9 cellular contexts compared by ENCODE assay signal in the genomic region with DNA sequence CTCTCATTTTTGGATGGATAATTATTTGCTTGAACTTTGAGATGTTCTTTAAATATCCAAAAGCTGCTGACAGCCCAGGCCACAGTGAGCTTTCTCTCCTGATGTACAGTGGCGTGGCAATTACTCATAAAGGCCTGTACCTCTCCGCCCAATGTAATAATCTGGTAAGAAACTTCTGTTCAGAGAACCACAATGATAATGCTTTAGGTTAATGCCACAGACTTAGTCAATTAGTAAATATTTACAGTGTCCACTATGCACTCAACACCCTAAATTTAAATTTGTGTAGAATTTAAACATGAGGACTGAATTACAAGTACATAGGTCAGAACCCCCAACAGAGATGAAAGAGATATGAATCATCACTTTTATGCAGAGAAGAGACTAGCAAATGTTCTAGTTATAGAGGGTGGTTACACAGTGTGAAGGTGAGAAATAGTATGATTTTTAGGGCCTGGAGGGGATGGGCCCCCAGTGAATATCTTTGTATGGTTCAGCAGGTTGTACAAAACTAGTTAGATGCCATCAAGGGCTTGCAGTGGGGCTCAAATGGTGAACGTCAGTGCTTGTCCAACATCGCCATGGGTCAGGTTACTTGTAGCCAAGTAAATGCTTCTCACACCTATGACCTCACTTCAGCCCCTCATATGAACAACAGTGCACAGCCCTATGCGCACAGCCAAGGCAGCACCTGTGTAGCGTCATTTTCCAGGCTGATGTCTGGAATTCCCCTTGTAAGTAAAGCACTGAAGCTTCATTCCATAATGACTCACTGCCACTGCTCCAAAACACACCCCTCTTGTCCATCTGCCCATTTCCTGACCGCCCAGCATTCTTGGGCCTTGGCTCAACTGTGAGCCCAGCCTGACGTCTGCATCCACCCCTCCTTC. TPM values are rescaled to one million over a fixed set of nuclear protein-coding genes. Genes with fewer than 3 reads are reported as not detected.
DNase-seq lines count a peak whose midpoint lies in the region; ATAC-seq, FAIRE-seq and TF ChIP-seq lines count a peak whose summit lies in the region.
"Had no signal": no experiment of that assay in that cellular context is flagged by ENCODE, and none has a peak within 500 bp of the region (broad histone marks: within the 10 kb centered on the region; RNA-seq: fewer than 3 reads in every experiment).

No MANE protein-coding gene starts in this region.

- DNase-seq in NK-92 treated with Interleukin-12 subunit alpha and Interleukin-12 subunit beta, amount 100 ng/mL, for 24 hours (lab: John Stamatoyannopoulos, UW): peak; percentile 21
- DNase-seq in NK-92 (lab: John Stamatoyannopoulos, UW; ENCODE audit: unreplicated experiment) (no peak), breast epithelium (ENCODE audit: low spot score in 2 of 2) (peak; percentile 67 to 92), HepG2 (ENCODE audit: low spot score) (peak; percentile 45), type B pancreatic cell (ENCODE audit: extremely low spot score, unreplicated experiment) (no peak), germinal center (ENCODE audit: low spot score) (no peak), NCI-H524 (lab: John Stamatoyannopoulos, UW) (no peak)
- no peak for DNase-seq in stimulated activated CD4-positive, alpha-beta T cell treated with anti-CD3 and anti-CD28 coated beads, Interleukin-2, amount 100 ng/mL, for 48 hours

- H3K36me3 Mint-ChIP-seq in type B pancreatic cell: peaks cover 9% of the 10 kb centered on the region

- TF ChIP-seq CTCF in breast epithelium (IDR thresholded peaks at IDR 0.05) (no peak), HepG2 (CRISPR knock-in tag; IDR thresholded peaks at IDR 0.05) (no peak), type B pancreatic cell (conservative IDR thresholded peaks at IDR 0.05) (no peak)

- POLR2A ChIA-PET in HepG2 (lab: Yijun Ruan, JAX): interaction anchor here (0.9 to 6.0 kb wide), 4 partner anchors 11 to 37 kb away, joined by 3 to 38 read pairs (median 4); a partner anchor contains a TSS

- CTCF ChIA-PET in HepG2 (lab: Yijun Ruan, JAX; ENCODE audit: low intra/inter-chr PET ratio, low total read pairs): no interaction called here

- intact Hi-C loops in breast epithelium (cut with DNase I; ENCODE audit: low total_unique reads) (no loop called here), HepG2 (cut with micrococcal nuclease; ENCODE audit: unreplicated experiment) (no loop called here)

- H2AFZ ChIP-seq in HepG2 (ENCODE audit: low read length): no peak overlapping the region

- no TSS peak for BruUV-seq in HepG2 (replicated peaks; lab: Mats Ljungman, UMichigan)

- peak; percentile 8 for FAIRE-seq in HepG2 (lab: Jason Lieb, UNC)

- H4K20me1 ChIP-seq in HepG2 (ENCODE audit: insufficient read depth, low read length): no peaks in the 10 kb centered on the region

- H3K27me3 Mint-ChIP-seq in type B pancreatic cell: no peaks in the 10 kb centered on the region
- H3K27me3 Mint-ChIP-seq: B cell had no signal

- in situ Hi-C loops in HepG2 (cut with HindIII; ENCODE audit: extremely low pct_ligation_motif_present, low pct_unique_long_range_greater_than_20kb): no loop called here

- H3K4me3 ChIP-seq in breast epithelium: no peak overlapping the region
- H3K4me3 ChIP-seq in HepG2 (replicated peaks in 1 of 3; ENCODE audit: insufficient read depth in 1 of 3, low read depth in 2 of 3, low read length in 3 of 3): no peak overlapping the region

- WGBS in HepG2 (ENCODE audit: low lambda C conversion rate): 88% methylated on average over 8 of the region's 8 CpGs

- H3K9ac ChIP-seq in HepG2 (ENCODE audit: insufficient read depth, low read depth, low read length): no peak overlapping the region

- peak; percentile 70 for ATAC-seq in HepG2

- no peaks in the 10 kb centered on the region for H3K9me3 Mint-ChIP-seq in type B pancreatic cell

- no peak for TF ChIP-seq RAD21 in HepG2 (CRISPR knock-in tag; IDR thresholded peaks at IDR 0.05)

- no peak overlapping the region for H3K4me3 Mint-ChIP-seq in type B pancreatic cell
- H3K4me3 Mint-ChIP-seq: B cell had no signal

- H3K79me2 ChIP-seq in HepG2 (ENCODE audit: insufficient read depth, low read length): peaks cover 14% of the 10 kb centered on the region

- no peaks in the 10 kb centered on the region for H3K27me3 ChIP-seq in breast epithelium
- H3K27me3 ChIP-seq in HepG2 (ENCODE audit: control insufficient read depth in 1 of 2, insufficient read depth in 2 of 2, low read length in 2 of 2): no peaks in the 10 kb centered on the region

- H3K27ac Mint-ChIP-seq in type B pancreatic cell: peak overlapping the region; percentile 44
- H3K27ac Mint-ChIP-seq: B cell had no signal

- H3K4me2 ChIP-seq in HepG2 (ENCODE audit: low read depth, low read length): peak overlapping the region; percentile 2

- peaks cover 38% of the 10 kb centered on the region for H3K4me1 Mint-ChIP-seq in type B pancreatic cell (ENCODE audit: unreplicated experiment)
- H3K4me1 Mint-ChIP-seq: B cell had no signal

- TF ChIP-seq POLR2A in breast epithelium (IDR thresholded peaks at IDR 0.05) (no peak), HepG2 (IDR thresholded peaks at IDR 0.05; ENCODE audit: insufficient read depth in 1 of 2, low read depth in 2 of 2, low read length in 2 of 2) (no peak)

- TF ChIP-seq EP300 in HepG2 (IDR thresholded peaks at IDR 0.05; ENCODE audit: low read depth in 2 of 2, low read length in 2 of 2) (peak in 1 of 2 experiments; percentile 40; a peak in 1 of 4 replicates), HepG2 (CRISPR knock-in tag; IDR thresholded peaks at IDR 0.05; ENCODE audit: borderline replicate concordance) (no peak)

- no peaks in the 10 kb centered on the region for H3K36me3 ChIP-seq in breast epithelium
- peaks cover 3 to 7% of the 10 kb centered on the region in 2 experiments; a peak in 3 of 5 replicates for H3K36me3 ChIP-seq in HepG2 (replicated peaks in 1 of 2; ENCODE audit: control insufficient read depth in 1 of 2, insufficient read depth in 2 of 2, low read length in 2 of 2)

- H3K27ac ChIP-seq in breast epithelium (peak overlapping the region; percentile 73 to 78), HepG2 (ENCODE audit: extremely low read length, insufficient read depth, low read length) (peak overlapping the region; percentile 21)

- H3K9me3 ChIP-seq in breast epithelium (no peaks in the 10 kb centered on the region), HepG2 (ENCODE audit: low read length) (no peaks in the 10 kb centered on the region)

- H3K4me1 ChIP-seq in breast epithelium (peaks cover 0 to 8% of the 10 kb centered on the region in 2 donors), HepG2 (ENCODE audit: insufficient read depth, low read length) (peaks cover 60% of the 10 kb centered on the region)

TF ChIP-seq in HepG2, 621 proteins besides CTCF, POLR2A, EP300 and RAD21 (continues in another document):
- TF ChIP-seq ZNF605 (CRISPR knock-in tag; IDR thresholded peaks at IDR 0.05) (no peak), RFX5 (IDR thresholded peaks at IDR 0.05; ENCODE audit: low read depth, low read length) (no peak), GATAD2A (CRISPR knock-in tag; IDR thresholded peaks at IDR 0.05) (0 out of 2 replicates have a peak, but pooled peaks have one; percentile 15), FOSL2 (CRISPR knock-in tag; IDR thresholded peaks at IDR 0.05) (peak; percentile 63; the same call in 1 of the 2 replicates), TAF15 (IDR thresholded peaks at IDR 0.05; ENCODE audit: low read depth, low read length, poor library complexity, severe bottlenecking) (no peak), ZBTB38 (CRISPR knock-in tag; IDR thresholded peaks at IDR 0.05) (peak; percentile 89), SOX13 (IDR thresholded peaks at IDR 0.05) (no peak), SOX13 (CRISPR knock-in tag; conservative IDR thresholded peaks at IDR 0.05 in 1 of 2, IDR thresholded peaks at IDR 0.05 in 1 of 2) (peak in 1 of 2 experiments; percentile 12; a peak in 1 of 4 replicates), NR2F1 (CRISPR knock-in tag; IDR thresholded peaks at IDR 0.05) (peak in 1 of 2 experiments; percentile 56; a peak in 1 of 4 replicates), NR2F2 (IDR thresholded peaks at IDR 0.05; ENCODE audit: borderline replicate concordance, low read depth) (peak; percentile 22; the same call in 1 of the 2 replicates), TCF7 (IDR thresholded peaks at IDR 0.05; ENCODE audit: low read depth) (0 out of 2 replicates have a peak, but pooled peaks have one; percentile 4), TGIF2 (CRISPR knock-in tag; IDR thresholded peaks at IDR 0.05) (no peak)
- TF ChIP-seq, protein P1, sequence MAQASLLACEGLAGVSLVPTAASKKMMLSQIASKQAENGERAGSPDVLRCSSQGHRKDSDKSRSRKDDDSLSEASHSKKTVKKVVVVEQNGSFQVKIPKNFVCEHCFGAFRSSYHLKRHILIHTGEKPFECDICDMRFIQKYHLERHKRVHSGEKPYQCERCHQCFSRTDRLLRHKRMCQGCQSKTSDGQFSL (CRISPR knock-in tag; IDR thresholded peaks at IDR 0.05): no peak

RNA-seq across cellular contexts. Expression of a gene that starts 13.3 kb away (rescaled TPM):
- total RNA-seq in breast epithelium (10 to 100 TPM; 76.7 to 91.2 (median 80.3) TPM), HepG2 (2016; rRNA removed; fragmentation: Illumina TruSeq; extraction: Trizol) (12.2 and 22.4 TPM in 2 replicates), type B pancreatic cell (ENCODE audit: low replicate concordance) (55.4 and 63.9 TPM in 2 replicates)
- 15.9 and 19.0 TPM in 2 replicates for total RNA-seq in HepG2 (2016; cell fraction: cytosol; rRNA removed; fragmentation: Illumina TruSeq; extraction: Trizol; ENCODE audit: low read depth)
- total RNA-seq in HepG2 (2016; cell fraction: insoluble cytoplasmic fraction; rRNA removed; fragmentation: Illumina TruSeq; extraction: Trizol): 10.3 and 18.8 TPM in 2 replicates
- 6.0 and 7.4 TPM in 2 replicates for total RNA-seq in HepG2 (2016; cell fraction: membrane; rRNA removed; fragmentation: Illumina TruSeq; extraction: Trizol)
- total RNA-seq in HepG2 (2016; cell fraction: nucleus; rRNA removed; fragmentation: Illumina TruSeq; extraction: Trizol): 23.2 and 26.5 TPM in 2 replicates
- 14.8 and 16.9 TPM in 2 replicates for polyA plus RNA-seq in HepG2 (2011; rRNA removed)
- 11.8 and 13.6 TPM in 2 replicates for polyA plus RNA-seq in HepG2 (2011; cell fraction: cytosol; rRNA removed)
- polyA plus RNA-seq in HepG2 (2011; cell fraction: nucleus; rRNA removed): 11.3 and 12.7 TPM in 2 replicates
- 11.9 and 13.1 TPM in 2 replicates for polyA plus RNA-seq in HepG2 (2012)
- polyA plus RNA-seq in HepG2 (2016; cell fraction: cytosol; fragmentation: Illumina TruSeq; extraction: Trizol; ENCODE audit: low read depth): 0.63 and 1.1 TPM in 2 replicates
- polyA plus RNA-seq in HepG2 (2016; cell fraction: insoluble cytoplasmic fraction; fragmentation: Illumina TruSeq; extraction: Trizol; ENCODE audit: low read depth): 5.3 and 6.4 TPM in 2 replicates
- 0.93 and 1.0 TPM in 2 replicates for polyA plus RNA-seq in HepG2 (2016; cell fraction: membrane; fragmentation: Illumina TruSeq; extraction: Trizol; ENCODE audit: low read depth)
- polyA plus RNA-seq in HepG2 (2016; cell fraction: nucleus; fragmentation: Illumina TruSeq; extraction: Trizol; ENCODE audit: insufficient read depth, low read depth): 12.2 and 14.4 TPM in 2 replicates
- 91.3 and 104 TPM in 2 replicates for polyA minus RNA-seq in HepG2 (2011; rRNA and poly(A)+ RNA removed; ENCODE audit: low replicate concordance)
- 14.3 and 22.4 TPM in 2 replicates for polyA minus RNA-seq in HepG2 (2011; cell fraction: cytosol; rRNA and poly(A)+ RNA removed)
- polyA minus RNA-seq in HepG2 (2011; cell fraction: nucleus; rRNA and poly(A)+ RNA removed): 20.5 and 26.2 TPM in 2 replicates

Comparison
In these comparisons a context has a peak if more than half of its experiments do, and no peak if none do; other contexts are left out.
1. DNase-seq: peak in NK-92 treated with Interleukin-12 subunit alpha and Interleukin-12 subunit beta, amount 100 ng/mL, for 24 hours (single experiment), breast epithelium (2 of 2) and HepG2 (single experiment); none in NK-92 (single experiment), type B pancreatic cell (single experiment), germinal center (single experiment), stimulated activated CD4-positive, alpha-beta T cell treated with anti-CD3 and anti-CD28 coated beads, Interleukin-2, amount 100 ng/mL, for 48 hours (0 of 2) and NCI-H524 (0 of 2).